In genomic region chr3:170726976-170727661, GRCh38 we compare ENCODE assay signal across 9 cellular contexts.
A peak's percentile ranks its signal among the peaks of the same experiment; 100 is the strongest.
DNase-seq lines count a peak whose midpoint lies in the region; ATAC-seq and TF ChIP-seq lines count a peak whose summit lies in the region.
"Had no signal": no experiment of that assay in that cellular context is flagged by ENCODE, and none has a peak within 500 bp of the region (broad histone marks: within the 10 kb centered on the region; RNA-seq: fewer than 3 reads in every experiment).

No MANE protein-coding gene starts in this region.

- H3K27me3 ChIP-seq in vagina: no peaks in the 10 kb centered on the region

- H3K4me3 ChIP-seq in vagina: no peak overlapping the region
- H3K4me3 ChIP-seq: psoas muscle had no signal

- no peak for TF ChIP-seq POLR2A in vagina (IDR thresholded peaks at IDR 0.05)

- intact Hi-C loops in left ventricle myocardium superior (cut with micrococcal nuclease): no loop called here
- intact Hi-C loops in vagina (cut with DNase I): no loop called here
- intact Hi-C loops in posterior vena cava (cut with DNase I): no loop called here

- no peak for TF ChIP-seq CTCF in vagina (IDR thresholded peaks at IDR 0.05)

- DNase-seq in NOMO-1 treated with DMSO at 0.1 percent for 48 hours (lab: John Stamatoyannopoulos, UW; ENCODE audit: unreplicated experiment) (peak; percentile 40), NOMO-1 treated with dmso at 0.1 percent for 144 hours (lab: John Stamatoyannopoulos, UW; ENCODE audit: unreplicated experiment) (no peak), amniotic epithelial cell (ENCODE audit: low read depth) (peak; percentile 92), left ventricle myocardium superior (no peak), vagina (ENCODE audit: extremely low spot score in 2 of 2) (no peak), DMS153 (lab: John Stamatoyannopoulos, UW) (no peak), posterior vena cava (ENCODE audit: low spot score) (no peak)

- ATAC-seq in left ventricle myocardium superior (peak; percentile 54), GM21423 (IDR thresholded peaks at IDR 0.05; ENCODE audit: unreplicated experiment) (no peak)

- peaks cover 28% of the 10 kb centered on the region for H3K4me1 ChIP-seq in vagina
- H3K4me1 ChIP-seq: psoas muscle had no signal

- H3K27ac ChIP-seq in vagina: peak overlapping the region; percentile 68

- no peaks in the 10 kb centered on the region for H3K36me3 ChIP-seq in vagina

- H3K9me3 ChIP-seq in vagina: no peaks in the 10 kb centered on the region
- H3K9me3 ChIP-seq: psoas muscle had no signal

Comparison
In these comparisons a context has a peak if more than half of its experiments do, and no peak if none do; other contexts are left out.
1. DNase-seq: peak in NOMO-1 treated with DMSO at 0.1 percent for 48 hours (single experiment) and amniotic epithelial cell (single experiment); none in NOMO-1 treated with dmso at 0.1 percent for 144 hours (single experiment), left ventricle myocardium superior (single experiment), vagina (0 of 2), DMS153 (single experiment) and posterior vena cava (single experiment).